In the genomic region with DNA sequence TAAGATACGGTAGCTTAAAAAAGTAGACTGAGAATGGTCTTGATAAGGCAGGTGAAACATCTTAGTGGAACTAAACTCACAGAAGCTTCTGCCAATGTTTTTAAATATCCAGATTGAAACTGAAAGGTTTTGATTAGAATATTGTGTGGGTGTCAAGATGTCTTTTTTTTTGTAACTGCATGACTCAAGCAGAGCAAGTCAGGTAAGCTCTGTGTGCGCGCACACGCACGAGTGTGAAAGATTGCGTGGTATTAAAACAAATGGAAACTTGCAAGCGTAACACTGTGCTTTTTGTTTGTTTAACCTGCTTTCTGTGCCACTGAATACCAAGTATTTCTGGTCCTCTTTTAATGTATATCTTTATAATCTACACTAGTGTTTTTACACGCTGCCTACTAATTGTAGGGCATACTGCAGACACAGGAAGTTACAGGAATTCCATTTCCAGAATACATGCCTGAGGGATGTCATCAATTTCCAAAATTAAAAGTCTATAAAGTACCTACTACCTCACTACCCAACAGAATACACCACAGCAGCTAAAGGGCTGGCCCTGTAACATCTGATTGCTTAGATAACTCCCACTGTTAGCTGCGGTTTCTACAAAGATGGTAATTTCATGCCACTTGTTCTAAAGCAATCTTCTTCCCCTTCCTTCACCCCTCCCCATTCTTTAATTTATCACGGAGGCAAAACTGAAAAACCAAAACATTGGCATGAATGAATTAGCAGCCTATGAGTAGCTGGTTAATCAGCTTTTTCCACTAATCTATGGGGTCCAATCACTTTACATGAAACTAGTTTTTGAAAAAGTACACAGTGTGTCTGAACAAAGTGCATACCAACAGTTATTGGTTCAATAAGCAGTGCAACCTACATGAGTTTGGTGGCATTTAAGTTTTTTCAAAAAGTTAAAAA, we compare ENCODE assay signal across 10 cellular contexts.
DNase-seq lines count a peak whose midpoint lies in the region; ATAC-seq, FAIRE-seq and TF ChIP-seq lines count a peak whose summit lies in the region.
"Had no signal": no experiment of that assay in that cellular context is flagged by ENCODE, and none has a peak within 500 bp of the region (broad histone marks: within the 10 kb centered on the region; RNA-seq: fewer than 3 reads in every experiment).

No MANE protein-coding gene starts in this region.

- peak; percentile 84 for ATAC-seq in HG02870 (IDR thresholded peaks at IDR 0.05; ENCODE audit: unreplicated experiment)
- peak; percentile 58 to 84 for ATAC-seq in natural killer cell treated with Interleukin-12 subunit alpha and Interleukin-12 subunit beta and Interleukin-15 and Interleukin-18, amount 100 ng/mL, for 72 hours
- no peak for ATAC-seq in GM21529 (IDR thresholded peaks at IDR 0.05; ENCODE audit: unreplicated experiment)

- peak; percentile 71 for FAIRE-seq in GM12892 (lab: Jason Lieb, UNC)

- no peak for TF ChIP-seq CTCF in osteocyte (IDR thresholded peaks at IDR 0.05)

- peak overlapping the region; percentile 50 for H3K4me3 Mint-ChIP-seq in natural killer cell treated with Interleukin-12 subunit alpha and Interleukin-12 subunit beta and Interleukin-15 and Interleukin-18, amount 100 ng/mL, for 72 hours
- H3K4me3 Mint-ChIP-seq in osteocyte (ENCODE audit: unreplicated experiment): no peak overlapping the region

- peaks cover 9% of the 10 kb centered on the region for H3K36me3 Mint-ChIP-seq in natural killer cell treated with Interleukin-12 subunit alpha and Interleukin-12 subunit beta and Interleukin-15 and Interleukin-18, amount 100 ng/mL, for 72 hours
- peaks cover 28% of the 10 kb centered on the region for H3K36me3 Mint-ChIP-seq in osteocyte (ENCODE audit: unreplicated experiment)

- no peaks in the 10 kb centered on the region for H3K9me3 Mint-ChIP-seq in natural killer cell treated with Interleukin-12 subunit alpha and Interleukin-12 subunit beta and Interleukin-15 and Interleukin-18, amount 100 ng/mL, for 72 hours
- no peaks in the 10 kb centered on the region for H3K9me3 Mint-ChIP-seq in osteocyte (ENCODE audit: unreplicated experiment)

- peaks cover 35 to 40% of the 10 kb centered on the region in 2 donors for H3K4me1 Mint-ChIP-seq in natural killer cell treated with Interleukin-12 subunit alpha and Interleukin-12 subunit beta and Interleukin-15 and Interleukin-18, amount 100 ng/mL, for 72 hours (ENCODE audit: low read depth in 2 of 2)
- H3K4me1 Mint-ChIP-seq in osteocyte (ENCODE audit: unreplicated experiment): peaks cover 36% of the 10 kb centered on the region

- peak overlapping the region in 1 of 2 donors; percentile 85 for H3K27ac Mint-ChIP-seq in natural killer cell treated with Interleukin-12 subunit alpha and Interleukin-12 subunit beta and Interleukin-15 and Interleukin-18, amount 100 ng/mL, for 72 hours
- H3K27ac Mint-ChIP-seq in osteocyte (ENCODE audit: unreplicated experiment): no peak overlapping the region

- TF ChIP-seq POLR2A in GM12892 (IDR thresholded peaks at IDR 0.05; ENCODE audit: low read depth, low read length): no peak

- DNase-seq in GM12892 (ENCODE audit: insufficient read length) (no peak), osteocyte (ENCODE audit: extremely low spot score, unreplicated experiment) (no peak), T-helper 9 cell (no peak), COR-L47 (lab: John Stamatoyannopoulos, UW) (no peak)
- peak; percentile 38 to 51 for DNase-seq in activated CD4-positive, alpha-beta T cell treated with anti-CD3 and anti-CD28 coated beads, Interleukin-2, amount 50 U/mL, for 48 hours
- DNase-seq in natural killer cell treated with Interleukin-12 subunit alpha and Interleukin-12 subunit beta and Interleukin-15 and Interleukin-18, amount 100 ng/mL, for 72 hours (ENCODE audit: low spot score): no peak
- DNase-seq: HCEC 1CT, NCI-H2029 treated with DMSO at 0.1 percent for 48 hours had no signal

- no peaks in the 10 kb centered on the region for H3K27me3 Mint-ChIP-seq in natural killer cell treated with Interleukin-12 subunit alpha and Interleukin-12 subunit beta and Interleukin-15 and Interleukin-18, amount 100 ng/mL, for 72 hours
- H3K27me3 Mint-ChIP-seq in osteocyte (ENCODE audit: unreplicated experiment): no peaks in the 10 kb centered on the region

Comparison
In these comparisons a context has a peak if more than half of its experiments do, and no peak if none do; other contexts are left out.
1. DNase-seq: peak in activated CD4-positive, alpha-beta T cell treated with anti-CD3 and anti-CD28 coated beads, Interleukin-2, amount 50 U/mL, for 48 hours (2 of 2); none in GM12892 (single experiment), natural killer cell treated with Interleukin-12 subunit alpha and Interleukin-12 subunit beta and Interleukin-15 and Interleukin-18, amount 100 ng/mL, for 72 hours (single experiment), osteocyte (single experiment), T-helper 9 cell (single experiment) and COR-L47 (single experiment).